Comparison of ENCODE assay signal across 28 cellular contexts in the genomic region with DNA sequence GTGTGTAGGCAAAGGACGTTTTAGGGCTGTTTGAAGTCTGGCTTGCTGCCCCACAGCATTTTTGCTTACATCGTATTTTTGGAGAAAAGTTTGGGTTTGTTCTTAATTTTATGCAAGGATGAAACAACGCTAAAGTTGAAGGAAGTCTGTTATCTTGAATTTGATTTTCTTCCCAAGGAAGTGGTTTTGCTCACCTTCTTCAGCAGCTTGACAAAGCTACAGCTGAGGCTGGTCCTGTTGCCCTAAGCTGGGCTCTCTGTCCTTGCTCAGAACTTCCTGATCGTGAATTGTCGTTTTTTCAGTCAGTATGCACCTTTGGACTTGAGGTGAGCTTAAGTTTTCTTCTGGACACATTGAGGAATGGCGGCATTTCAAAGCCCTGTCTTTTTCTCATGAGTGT.
"Had no signal": no experiment of that assay in that cellular context is flagged by ENCODE, and none has a peak within 500 bp of the region (broad histone marks: within the 10 kb centered on the region; RNA-seq: fewer than 3 reads in every experiment).

No MANE protein-coding gene starts in this region.

- H3K36me3 Mint-ChIP-seq: activated naive CD8-positive, alpha-beta T cell treated with anti-CD3 and anti-CD28 coated beads, Interleukin-2, amount 10 ng/mL, durations not matched to agents 7 days and 5 days had no signal

- H3K9ac ChIP-seq: SK-N-SH had no signal

- H3K27ac Mint-ChIP-seq: activated CD8-positive, alpha-beta T cell treated with anti-CD3 and anti-CD28 coated beads, Interleukin-2, amount 10 ng/mL, durations not matched to agents 7 days and 5 days; activated naive CD4-positive, alpha-beta T cell treated with anti-CD3 and anti-CD28 coated beads for 36 hours; activated naive CD8-positive, alpha-beta T cell treated with anti-CD3 and anti-CD28 coated beads, Interleukin-2, amount 10 ng/mL, durations not matched to agents 7 days and 5 days had no signal

- H3K4me2 ChIP-seq: SK-N-SH had no signal

- H3K9me3 ChIP-seq: adrenal gland, Peyer's patch, SJCRH30, SK-N-SH had no signal

- H3K27ac ChIP-seq: adrenal gland, Peyer's patch, RWPE1, SJCRH30, WERI-Rb-1 had no signal

- ATAC-seq: activated CD4-positive, CD25-positive, alpha-beta regulatory T cell treated with anti-CD3 and anti-CD28 coated beads, Interleukin-2, amount 50 U/mL, for 24 hours; activated CD8-positive, alpha-beta T cell treated with anti-CD3 and anti-CD28 coated beads, Interleukin-2, amount 10 ng/mL, durations not matched to agents 7 days and 5 days had no signal

- H3K27me3 ChIP-seq: adrenal gland, Peyer's patch had no signal

- H3K9me3 Mint-ChIP-seq: activated naive CD4-positive, alpha-beta T cell treated with anti-CD3 and anti-CD28 coated beads for 36 hours; activated naive CD8-positive, alpha-beta T cell treated with anti-CD3 and anti-CD28 coated beads, Interleukin-2, amount 10 ng/mL, durations not matched to agents 7 days and 5 days had no signal

- H3K4me1 ChIP-seq: adrenal gland, Peyer's patch had no signal

- H3K4me3 Mint-ChIP-seq: activated CD8-positive, alpha-beta T cell treated with anti-CD3 and anti-CD28 coated beads, Interleukin-2, amount 10 ng/mL, durations not matched to agents 7 days and 5 days; activated naive CD4-positive, alpha-beta T cell treated with anti-CD3 and anti-CD28 coated beads for 36 hours; activated naive CD8-positive, alpha-beta T cell treated with anti-CD3 and anti-CD28 coated beads, Interleukin-2, amount 10 ng/mL, durations not matched to agents 7 days and 5 days had no signal

- H3K36me3 ChIP-seq: adrenal gland, Peyer's patch, SJCRH30, WERI-Rb-1 had no signal

- DNase-seq: activated CD4-positive, alpha-beta T cell treated with anti-CD3 and anti-CD28 coated beads for 4 hours; activated CD8-positive, alpha-beta memory T cell treated with anti-CD3 and anti-CD28 coated beads, Interleukin-2, amount 50 U/mL, for 48 hours; activated CD8-positive, alpha-beta T cell treated with anti-CD3 and anti-CD28 coated beads, Interleukin-2, amount 10 ng/mL, durations not matched to agents 7 days and 5 days; activated gamma-delta T cell; activated naive CD4-positive, alpha-beta T cell treated with anti-CD3 and anti-CD28 coated beads for 36 hours; activated naive CD8-positive, alpha-beta T cell treated with anti-CD3 and anti-CD28 coated beads, Interleukin-2, amount 10 ng/mL, durations not matched to agents 7 days and 5 days; activated T-cell treated with anti-CD3 and anti-CD28 coated beads, Interleukin-2, amount 50 U/mL, for 1 hour; adrenal gland; anterior cingulate cortex; cerebellar nuclear complex; KBM-7; MV-4-11; NCI-H1105; NCI-H1436; NCI-H1694 treated with DMSO at 0.1 percent for 48 hours; NCI-H2029 treated with DMSO at 0.1 percent for 48 hours; NCI-H345; NCI-H510A; NCI-H69; Peyer's patch; Right ventricle myocardium superior; SK-N-SH; T-helper 2 cell; T1000; WERI-Rb-1 had no signal

- H3K4me3 ChIP-seq: adrenal gland, Peyer's patch, SJCRH30 had no signal

- H3K9me2 ChIP-seq: SK-N-SH had no signal
